ENCODE assay signal across 1 cellular context in genomic region chr16:46583036-46583435, GRCh38.
TF ChIP-seq lines count a peak whose summit lies in the region.

No MANE protein-coding gene starts in this region.

TF ChIP-seq in K562, 482 proteins besides CTCF, POLR2A, EP300 and RAD21 (continued from another document):
- TF ChIP-seq MBD1 (CRISPR knock-in tag; IDR thresholded peaks at IDR 0.05) = no peak
- TF ChIP-seq FOXJ3 (CRISPR knock-in tag; IDR thresholded peaks at IDR 0.05) = no peak
- peak; percentile 42; the same call in 1 of the 2 replicates for TF ChIP-seq CBFA2T3 (IDR thresholded peaks at IDR 0.05)
- peak; percentile 90 for TF ChIP-seq ESRRA (IDR thresholded peaks at IDR 0.05; ENCODE audit: borderline replicate concordance, low read depth)
- no peak for TF ChIP-seq ADNP (tag; IDR thresholded peaks at IDR 0.05)
- no peak for TF ChIP-seq KLF6 (CRISPR knock-in tag; IDR thresholded peaks at IDR 0.05; ENCODE audit: borderline replicate concordance)
- TF ChIP-seq PKNOX1 (IDR thresholded peaks at IDR 0.05) = peak; percentile 64
- TF ChIP-seq RCOR1 (IDR thresholded peaks at IDR 0.05; ENCODE audit: borderline replicate concordance in 1 of 2, low read depth in 2 of 2, low read length in 2 of 2) = 0 out of 4 replicates have a peak, but pooled peaks of 1 of the 2 experiments have one; percentile 27
- TF ChIP-seq MXD1 (CRISPR knock-in tag; IDR thresholded peaks at IDR 0.05; ENCODE audit: borderline replicate concordance, poor library complexity, severe bottlenecking) = no peak
- peak; percentile 28 for TF ChIP-seq MEIS2 (IDR thresholded peaks at IDR 0.05; ENCODE audit: partially characterized antibody)
- TF ChIP-seq THAP7 (CRISPR knock-in tag; IDR thresholded peaks at IDR 0.05) = no peak
- TF ChIP-seq ZNF449 (CRISPR knock-in tag; IDR thresholded peaks at IDR 0.05) = no peak
- TF ChIP-seq ZNF644 (tag; IDR thresholded peaks at IDR 0.05; ENCODE audit: low read depth) = no peak
- no peak for TF ChIP-seq ZNF197 (CRISPR knock-in tag; IDR thresholded peaks at IDR 0.05; ENCODE audit: low read depth)
- TF ChIP-seq TEAD1 (CRISPR knock-in tag; IDR thresholded peaks at IDR 0.05) = no peak
- TF ChIP-seq ARID1B (IDR thresholded peaks at IDR 0.05) = peak; percentile 24
- no peak for TF ChIP-seq ELF4 (CRISPR knock-in tag; IDR thresholded peaks at IDR 0.05)
- TF ChIP-seq NELFE (IDR thresholded peaks at IDR 0.05; ENCODE audit: insufficient read depth, insufficient read length) = no peak
- TF ChIP-seq GABPB1 (CRISPR knock-in tag; IDR thresholded peaks at IDR 0.05) = no peak
- TF ChIP-seq EGR1 (conservative IDR thresholded peaks at IDR 0.05) = peak; percentile 53; the same call in 1 of the 2 replicates
- no peak for TF ChIP-seq BCOR (IDR thresholded peaks at IDR 0.05)
